Comparison of ENCODE assay signal across 9 cellular contexts in genomic region chr19:10552596-10553053, GRCh38. TPM values are rescaled to one million over a fixed set of nuclear protein-coding genes. Genes with fewer than 3 reads are reported as not detected.
DNase-seq lines count a peak whose midpoint lies in the region; ATAC-seq, FAIRE-seq and TF ChIP-seq lines count a peak whose summit lies in the region.
"Had no signal": no experiment of that assay in that cellular context is flagged by ENCODE, and none has a peak within 500 bp of the region (broad histone marks: within the 10 kb centered on the region; RNA-seq: fewer than 3 reads in every experiment).

No MANE protein-coding gene starts in this region.

- no peak overlapping the region for H2AK5ac ChIP-seq in H1 (ENCODE audit: low read depth, low read length)

- intact Hi-C loops in mammary epithelial cell (cut with micrococcal nuclease), result loop anchor here (5.0 kb wide), 1 partner anchor 150 kb away; the partner anchor contains the start of gene CDC37
- intact Hi-C loops in testis (cut with DNase I; ENCODE audit: low total_unique reads), result no loop called here

- H2BK15ac ChIP-seq in H1 (ENCODE audit: low read length), result no peak overlapping the region

- H2BK120ac ChIP-seq in H1 (replicated peaks; ENCODE audit: low read depth, low read length), result no peak overlapping the region

- no peak overlapping the region for H4K8ac ChIP-seq in H1 (ENCODE audit: extremely low read depth, insufficient read depth, low read length)

- H3K36me3 ChIP-seq in mammary epithelial cell (ENCODE audit: insufficient read depth, low read length) (peaks cover 3% of the 10 kb centered on the region), H1 (ENCODE audit: control insufficient read depth in 2 of 4, insufficient read depth in 4 of 4, low read length in 3 of 4) (peaks cover 12 to 62% (median 43%) of the 10 kb centered on the region in 4 experiments; a peak in 7 of 8 replicates), testis (ENCODE audit: low read depth, missing control alignments) (no peaks in the 10 kb centered on the region)

- no peak overlapping the region for H3K27ac ChIP-seq in mammary epithelial cell (ENCODE audit: insufficient read depth, low read depth, low read length)
- H3K27ac ChIP-seq in H1 (ENCODE audit: low read depth, low read length), result no peak overlapping the region
- H3K27ac ChIP-seq in testis, result no peak overlapping the region

- no peak overlapping the region for H4K91ac ChIP-seq in H1 (replicated peaks; ENCODE audit: insufficient read length, low read length)

- CTCF ChIA-PET in mammary epithelial cell (lab: Charles Lee; ENCODE audit: low non-redundant PET), result no interaction called here
- CTCF ChIA-PET in H1 (lab: Charles Lee; ENCODE audit: partially characterized antibody), result interaction anchor here (0.8 to 4.5 kb wide), 17 partner anchors 9 to 412 kb away, joined by 3 to 25 read pairs (median 4); partner anchors contain the start of gene ATG4D

- no peak overlapping the region for H2BK5ac ChIP-seq in H1 (ENCODE audit: low read depth, low read length)

- WGBS in mammary epithelial cell (ENCODE audit: low coverage, missing lambda C conversion rate), result 98% methylated on average over 9 of the region's 11 CpGs
- WGBS in H1 (ENCODE audit: extremely low coverage in 1 of 2, insufficient coverage in 1 of 2, insufficient read length in 1 of 2, insufficient replicate concordance in 2 of 2, low coverage in 1 of 2, low lambda C conversion rate in 2 of 2, missing lambda C conversion rate in 1 of 2), 2 experiments, result 89% methylated on average over 11 of the region's 11 CpGs; no CpG with 5 or more reads in 1 of the 2 experiments
- 44 to 51% methylated on average over 8 to 11 of the region's 11 CpGs for WGBS in testis, 2 donors

- peak; percentile 45 to 56 for DNase-seq in T47D (ENCODE audit: low read depth in 1 of 2, low spot score in 1 of 2)
- no peak for DNase-seq in mammary epithelial cell
- DNase-seq in H1 (ENCODE audit: low read depth in 1 of 2, low spot score in 2 of 2), result peak; percentile 44 to 85
- peak; percentile 68 for DNase-seq in testis
- no peak for DNase-seq in midbrain (lab: John Stamatoyannopoulos, UW)
- DNase-seq: Kasumi-1 had no signal

- H3K9ac ChIP-seq in mammary epithelial cell (ENCODE audit: insufficient read depth, low read length) (no peak overlapping the region), H1 (replicated peaks in 1 of 4; ENCODE audit: extremely low read depth in 1 of 4, low read depth in 3 of 4, low read length in 3 of 4) (no peak overlapping the region)

- TF ChIP-seq POLR2A in H1 (IDR thresholded peaks at IDR 0.05; ENCODE audit: control extremely low read depth in 1 of 2, low read depth in 2 of 2, low read length in 2 of 2) (peak; percentile 16 to 46; a peak in 1 of 3 replicates), testis (IDR thresholded peaks at IDR 0.05) (no peak)

- dilution Hi-C loops in mammary epithelial cell (cut with HindIII; ENCODE audit: low sequenced_read_pairs), result no loop called here

- H3K56ac ChIP-seq in H1 (replicated peaks; ENCODE audit: insufficient read length, low read depth, low read length), result no peak overlapping the region

- H3K4ac ChIP-seq in H1 (replicated peaks; ENCODE audit: insufficient read length, low read depth, low read length), result no peak overlapping the region

- H4K20me1 ChIP-seq in mammary epithelial cell (ENCODE audit: insufficient read depth, low read length), result no peaks in the 10 kb centered on the region
- H4K20me1 ChIP-seq in H1 (replicated peaks in 1 of 2; ENCODE audit: control insufficient read depth in 1 of 2, insufficient read depth in 2 of 2, low read length in 2 of 2), result peaks cover 6 to 20% of the 10 kb centered on the region in 2 experiments

- H3K79me1 ChIP-seq in H1 (ENCODE audit: low read depth, low read length), result 0 out of 2 replicates have a peak, but pooled peaks cover 3% of the 10 kb centered on the region

- BruUV-seq in mammary epithelial cell (replicated peaks; lab: Mats Ljungman, UMichigan), result no TSS peak

- ATAC-seq in GM19035 (IDR thresholded peaks at IDR 0.05; ENCODE audit: unreplicated experiment), result no peak
- no peak for ATAC-seq in HG02852 (IDR thresholded peaks at IDR 0.05; ENCODE audit: unreplicated experiment)

- POLR2A ChIA-PET in H1 (lab: Charles Lee; ENCODE audit: partially characterized antibody), result interaction anchor here (0.7 to 5.0 kb wide), 20 partner anchors 9 to 149 kb away, joined by 3 to 41 read pairs (median 4); partner anchors contain the start of genes QTRT1, S1PR5 and SLC44A2

- no peak for TF ChIP-seq CTCF in mammary epithelial cell (conservative IDR thresholded peaks at IDR 0.05 in 1 of 2, IDR thresholded peaks at IDR 0.05 in 1 of 2; ENCODE audit: extremely low read depth in 1 of 2, insufficient read depth in 1 of 2, low read depth in 1 of 2, low read length in 2 of 2)
- TF ChIP-seq CTCF in H1 (IDR thresholded peaks at IDR 0.05; ENCODE audit: control extremely low read depth in 1 of 3, insufficient read depth in 1 of 3, low read depth in 1 of 3, low read length in 3 of 3), result no peak
- TF ChIP-seq CTCF in testis (IDR thresholded peaks at IDR 0.05), result no peak

- H2AFZ ChIP-seq in mammary epithelial cell (ENCODE audit: low read depth, low read length) (no peak overlapping the region), H1 (ENCODE audit: low read length) (no peak overlapping the region)

- H4K5ac ChIP-seq in H1 (ENCODE audit: insufficient read length, low read depth, low read length), result no peak overlapping the region

- H3K18ac ChIP-seq in H1 (ENCODE audit: extremely low read depth, low read length), result no peak overlapping the region

- H2BK20ac ChIP-seq in H1 (ENCODE audit: low read length), result no peak overlapping the region

- no peak overlapping the region for H2BK12ac ChIP-seq in H1 (ENCODE audit: low read depth, low read length)

- TF ChIP-seq EP300 in H1 (IDR thresholded peaks at IDR 0.05; ENCODE audit: borderline replicate concordance in 1 of 2, low read depth in 2 of 2, low read length in 2 of 2), result no peak

- FAIRE-seq in H1 (lab: Jason Lieb, UNC), result peak; percentile 95

- H3K79me2 ChIP-seq in mammary epithelial cell (ENCODE audit: insufficient read depth, low read length) (no peaks in the 10 kb centered on the region), H1 (ENCODE audit: control insufficient read depth in 1 of 2, insufficient read depth in 2 of 2, low read length in 2 of 2) (no peaks in the 10 kb centered on the region)

- no peaks in the 10 kb centered on the region for H3K23me2 ChIP-seq in H1 (ENCODE audit: low read depth, low read length)

- H3K4me3 ChIP-seq in mammary epithelial cell (replicated peaks in 1 of 3; ENCODE audit: insufficient read depth in 1 of 3, low read depth in 2 of 3, low read length in 3 of 3) (no peak overlapping the region), H1 (ENCODE audit: extremely low read depth in 1 of 4, insufficient read depth in 2 of 4, low read depth in 3 of 4, low read length in 4 of 4) (no peak overlapping the region), testis (peak overlapping the region in 1 of 2 donors; percentile 7)

- TF ChIP-seq RAD21 in H1 (IDR thresholded peaks at IDR 0.05 in 1 of 2, conservative IDR thresholded peaks at IDR 0.05 in 1 of 2; ENCODE audit: low read depth in 2 of 2, low read length in 2 of 2), result no peak

- in situ Hi-C loops in T47D (cut with HindIII; ENCODE audit: low pct_unique_long_range_greater_than_20kb, low sequenced_read_pairs) (no loop called here), mammary epithelial cell (cut with MboI; ENCODE audit: low sequenced_read_pairs in 2 of 2) (loop anchor here in 1 of 2 donors (10.0 kb wide), 1 partner anchor 48 kb away; the partner anchor contains the start of gene KEAP1)

- no peaks in the 10 kb centered on the region for H3K27me3 ChIP-seq in mammary epithelial cell (ENCODE audit: insufficient read depth, low read length)
- H3K27me3 ChIP-seq in H1 (replicated peaks in 1 of 4; ENCODE audit: control insufficient read depth in 3 of 4, extremely low read depth in 1 of 4, insufficient read depth in 3 of 4, low read length in 3 of 4), result no peaks in the 10 kb centered on the region
- H3K27me3 ChIP-seq in testis, result no peaks in the 10 kb centered on the region

- H3K4me2 ChIP-seq in mammary epithelial cell (ENCODE audit: insufficient read depth, low read depth, low read length) (no peak overlapping the region), H1 (ENCODE audit: insufficient read depth in 1 of 2, low read depth in 2 of 2, low read length in 2 of 2) (no peak overlapping the region)

- H3K14ac ChIP-seq in H1 (ENCODE audit: insufficient read length), result no peak overlapping the region

- H3K4me1 ChIP-seq in mammary epithelial cell (ENCODE audit: insufficient read depth, low read length) (peaks cover 45% of the 10 kb centered on the region), H1 (replicated peaks in 1 of 4; ENCODE audit: control insufficient read depth in 3 of 4, insufficient read depth in 4 of 4, low read length in 3 of 4) (no peaks in the 10 kb centered on the region), testis (no peaks in the 10 kb centered on the region)

- no peak overlapping the region for H3K23ac ChIP-seq in H1 (ENCODE audit: insufficient read length)

- H3K9me3 ChIP-seq in mammary epithelial cell (replicated peaks; ENCODE audit: insufficient read depth, low read length), result no peaks in the 10 kb centered on the region
- H3K9me3 ChIP-seq in H1 (ENCODE audit: insufficient read depth in 2 of 2, low read depth in 1 of 2, low read length in 1 of 2), result no peaks in the 10 kb centered on the region
- H3K9me3 ChIP-seq in testis, result no peaks in the 10 kb centered on the region

RNA-seq across cellular contexts. Expression of gene ATG4D, which starts 8.9 kb away (rescaled TPM):
- total RNA-seq in mammary epithelial cell, result 10 to 100 TPM; 20.7 to 28.9 TPM
- polyA plus RNA-seq in mammary epithelial cell, result 16.9 TPM
- 24.2 TPM for polyA minus RNA-seq in mammary epithelial cell
- polyA plus RNA-seq in PFSK-1 (2012; ENCODE audit: insufficient read length, low read depth), result 64.1 TPM
- 43.7 and 51.4 TPM in 2 replicates for total RNA-seq in H1 (2021; fragmentation: NEBNext Ultra II Directional; extraction: Animal tissue kit (Norgen Biotek cat#: 25700))
- polyA plus RNA-seq in H1 (2011; rRNA removed), result 39.6 and 68.7 TPM in 2 replicates
- 38.0 TPM for polyA plus RNA-seq in H1 (2011; cell fraction: cytosol; rRNA removed)
- 60.1 TPM for polyA plus RNA-seq in H1 (2011; cell fraction: nucleus; rRNA removed)
- 43.5 to 57.9 TPM (median 44.9 TPM) in 4 replicates for polyA plus RNA-seq in H1 (2012, experiment 1 of 2)
- polyA plus RNA-seq in H1 (2012, experiment 2 of 2), result 64.1 TPM
- polyA plus RNA-seq in H1 (2013, experiment 1 of 2), result 33.0 TPM
- 29.6 TPM for polyA plus RNA-seq in H1 (2013, experiment 2 of 2)
- 19.1 and 31.9 TPM in 2 replicates for polyA minus RNA-seq in H1 (2011; rRNA and poly(A)+ RNA removed)
- polyA minus RNA-seq in H1 (2011; cell fraction: cytosol; rRNA and poly(A)+ RNA removed), result 38.1 TPM
- 26.4 TPM for polyA minus RNA-seq in H1 (2011; cell fraction: nucleus; rRNA and poly(A)+ RNA removed)
- 10 to 100 TPM; 80.5 to 97.1 TPM for total RNA-seq in testis
- polyA plus RNA-seq in testis (ENCODE audit: insufficient read depth, low read depth, low replicate concordance), result 167 TPM

RNA-seq across cellular contexts. Expression of gene KRI1, which starts 13.2 kb away (rescaled TPM):
- 10 to 100 TPM; 10.3 to 32.7 TPM for total RNA-seq in mammary epithelial cell
- polyA plus RNA-seq in mammary epithelial cell, result 13.2 TPM
- polyA minus RNA-seq in mammary epithelial cell, result 19.7 TPM
- 53.9 TPM for polyA plus RNA-seq in PFSK-1 (2012; ENCODE audit: insufficient read length, low read depth)
- 45.2 and 50.1 TPM in 2 replicates for total RNA-seq in H1 (2021; fragmentation: NEBNext Ultra II Directional; extraction: Animal tissue kit (Norgen Biotek cat#: 25700))
- 14.2 and 19.4 TPM in 2 replicates for polyA plus RNA-seq in H1 (2011; rRNA removed)
- 33.2 TPM for polyA plus RNA-seq in H1 (2011; cell fraction: cytosol; rRNA removed)
- 150 TPM for polyA plus RNA-seq in H1 (2011; cell fraction: nucleus; rRNA removed)
- 44.9 to 63.2 TPM (median 53.9 TPM) in 4 replicates for polyA plus RNA-seq in H1 (2012, experiment 1 of 2)
- polyA plus RNA-seq in H1 (2012, experiment 2 of 2), result 23.4 TPM
- 28.4 TPM for polyA plus RNA-seq in H1 (2013, experiment 1 of 2)
- 25.8 TPM for polyA plus RNA-seq in H1 (2013, experiment 2 of 2)
- 7.6 and 14.2 TPM in 2 replicates for polyA minus RNA-seq in H1 (2011; rRNA and poly(A)+ RNA removed)
- polyA minus RNA-seq in H1 (2011; cell fraction: cytosol; rRNA and poly(A)+ RNA removed), result 31.2 TPM
- polyA minus RNA-seq in H1 (2011; cell fraction: nucleus; rRNA and poly(A)+ RNA removed), result 36.1 TPM
- total RNA-seq in testis, result 10 to 100 TPM; 33.7 to 34.6 TPM
- 48.3 TPM for polyA plus RNA-seq in testis (ENCODE audit: insufficient read depth, low read depth, low replicate concordance)

RNA-seq across cellular contexts. Expression of gene CDKN2D, which starts 16.2 kb away (rescaled TPM):
- total RNA-seq in mammary epithelial cell (1 to 10 TPM; 3.3 to 8.2 TPM), testis (10 to 100 TPM; 30.6 to 37.2 TPM)
- polyA plus RNA-seq in mammary epithelial cell (8.9 TPM), H1 (2011; rRNA removed) (4.0 and 4.2 TPM in 2 replicates), testis (ENCODE audit: insufficient read depth, low read depth, low replicate concordance) (57.7 TPM)
- 0.57 TPM for polyA minus RNA-seq in mammary epithelial cell
- polyA plus RNA-seq in PFSK-1 (2012; ENCODE audit: insufficient read length, low read depth), result 10.8 TPM
- 2.6 and 3.0 TPM in 2 replicates for total RNA-seq in H1 (2021; fragmentation: NEBNext Ultra II Directional; extraction: Animal tissue kit (Norgen Biotek cat#: 25700))
- 4.6 TPM for polyA plus RNA-seq in H1 (2011; cell fraction: cytosol; rRNA removed)
- 2.4 TPM for polyA plus RNA-seq in H1 (2011; cell fraction: nucleus; rRNA removed)
- polyA plus RNA-seq in H1 (2012, experiment 1 of 2), result 2.8 to 4.1 TPM (median 2.9 TPM) in 4 replicates
- polyA plus RNA-seq in H1 (2012, experiment 2 of 2), result 2.1 TPM
- polyA plus RNA-seq in H1 (2013, experiment 1 of 2), result 1.4 TPM
- 1.3 TPM for polyA plus RNA-seq in H1 (2013, experiment 2 of 2)
- 0.91 and 0.93 TPM in 2 replicates for polyA minus RNA-seq in H1 (2011; rRNA and poly(A)+ RNA removed)
- 1.8 TPM for polyA minus RNA-seq in H1 (2011; cell fraction: cytosol; rRNA and poly(A)+ RNA removed)
- 1.1 TPM for polyA minus RNA-seq in H1 (2011; cell fraction: nucleus; rRNA and poly(A)+ RNA removed)

RNA-seq across cellular contexts. Expression of gene AP1M2, which starts 34.5 kb away (rescaled TPM):
- 100 to 1,000 TPM in 1 of 2 donors, 10 to 100 TPM in 1; 86.3 to 119 TPM for total RNA-seq in mammary epithelial cell
- 113 TPM for polyA plus RNA-seq in mammary epithelial cell
- 170 TPM for polyA minus RNA-seq in mammary epithelial cell
- polyA plus RNA-seq in PFSK-1 (2012; ENCODE audit: insufficient read length, low read depth), result not detected
- 140 and 141 TPM in 2 replicates for total RNA-seq in H1 (2021; fragmentation: NEBNext Ultra II Directional; extraction: Animal tissue kit (Norgen Biotek cat#: 25700))
- 161 and 205 TPM in 2 replicates for polyA plus RNA-seq in H1 (2011; rRNA removed)
- 177 TPM for polyA plus RNA-seq in H1 (2011; cell fraction: cytosol; rRNA removed)
- polyA plus RNA-seq in H1 (2011; cell fraction: nucleus; rRNA removed), result 187 TPM
- 84.6 to 161 TPM (median 155 TPM) in 4 replicates for polyA plus RNA-seq in H1 (2012, experiment 1 of 2)
- polyA plus RNA-seq in H1 (2012, experiment 2 of 2), result 267 TPM
- polyA plus RNA-seq in H1 (2013, experiment 1 of 2), result 62.8 TPM
- 59.0 TPM for polyA plus RNA-seq in H1 (2013, experiment 2 of 2)
- polyA minus RNA-seq in H1 (2011; rRNA and poly(A)+ RNA removed), result 247 and 253 TPM in 2 replicates
- 115 TPM for polyA minus RNA-seq in H1 (2011; cell fraction: cytosol; rRNA and poly(A)+ RNA removed)
- polyA minus RNA-seq in H1 (2011; cell fraction: nucleus; rRNA and poly(A)+ RNA removed), result 78.3 TPM
- total RNA-seq in testis, result 1 to 10 TPM; 6.9 to 7.7 TPM
- polyA plus RNA-seq in testis (ENCODE audit: insufficient read depth, low read depth, low replicate concordance), result 23.3 TPM

RNA-seq across cellular contexts. Expression of gene S1PR5, which starts 35.4 kb away (rescaled TPM):
- total RNA-seq in mammary epithelial cell (10 to 100 TPM in 1 of 2 donors, 1 to 10 TPM in 1; 8.5 to 12.2 TPM), testis (under 1 TPM; 0.12 to 0.31 TPM)
- polyA plus RNA-seq in mammary epithelial cell (4.0 TPM), H1 (2011; rRNA removed) (2.4 and 3.6 TPM in 2 replicates), testis (ENCODE audit: insufficient read depth, low read depth, low replicate concordance) (0.61 TPM)
- polyA minus RNA-seq in mammary epithelial cell, result 1.5 TPM
- polyA plus RNA-seq in PFSK-1 (2012; ENCODE audit: insufficient read length, low read depth), result 22.0 TPM
- total RNA-seq in H1 (2021; fragmentation: NEBNext Ultra II Directional; extraction: Animal tissue kit (Norgen Biotek cat#: 25700)), result 8.6 and 8.7 TPM in 2 replicates
- polyA plus RNA-seq in H1 (2011; cell fraction: cytosol; rRNA removed), result 2.7 TPM
- 2.3 TPM for polyA plus RNA-seq in H1 (2011; cell fraction: nucleus; rRNA removed)
- polyA plus RNA-seq in H1 (2012, experiment 1 of 2), result 2.7 to 3.3 TPM (median 2.9 TPM) in 4 replicates
- 2.2 TPM for polyA plus RNA-seq in H1 (2012, experiment 2 of 2)
- polyA plus RNA-seq in H1 (2013, experiment 1 of 2), result 14.0 TPM
- 16.1 TPM for polyA plus RNA-seq in H1 (2013, experiment 2 of 2)
- 0.46 and 0.63 TPM in 2 replicates for polyA minus RNA-seq in H1 (2011; rRNA and poly(A)+ RNA removed)
- 1.8 TPM for polyA minus RNA-seq in H1 (2011; cell fraction: cytosol; rRNA and poly(A)+ RNA removed)
- 2.0 TPM for polyA minus RNA-seq in H1 (2011; cell fraction: nucleus; rRNA and poly(A)+ RNA removed)

Comparison
In these comparisons a context has a peak if more than half of its experiments do, and no peak if none do; other contexts are left out.
1. DNase-seq: peak in T47D (2 of 2), H1 (2 of 2) and testis (single experiment); none in mammary epithelial cell (single experiment) and midbrain (single experiment).